8 cellular contexts compared by ENCODE assay signal in genomic region chr19:48858984-48859710, GRCh38. TPM values are rescaled to one million over a fixed set of nuclear protein-coding genes. Genes with fewer than 3 reads are reported as not detected.
DNase-seq lines count a peak whose midpoint lies in the region; ATAC-seq and FAIRE-seq lines count a peak whose summit lies in the region.

No MANE protein-coding gene starts in this region.

- H3K36me3 ChIP-seq in small intestine (ENCODE audit: control insufficient read depth in 2 of 2, insufficient read depth in 2 of 2, low read length in 2 of 2) = no peaks in the 10 kb centered on the region

- H3K27me3 ChIP-seq in small intestine (ENCODE audit: control insufficient read depth in 2 of 2, insufficient read depth in 2 of 2, low read length in 2 of 2) = no peaks in the 10 kb centered on the region

- peak; percentile 47 for DNase-seq in RPMI8226
- DNase-seq in activated naive CD4-positive, alpha-beta T cell treated with anti-CD3 and anti-CD28 coated beads, Interleukin-2, amount 50 U/mL, for 72 hours (ENCODE audit: low spot score in 2 of 2) = peak; percentile 74 to 82
- no peak for DNase-seq in small intestine

- WGBS in small intestine, 3 donors = 54 to 78% (median 56%) methylated on average over 25 to 34 of the region's 34 CpGs

- no peaks in the 10 kb centered on the region for H3K36me3 Mint-ChIP-seq in activated naive CD4-positive, alpha-beta T cell treated with anti-CD3 and anti-CD28 coated beads, Interleukin-2, amount 50 U/mL, for 72 hours

- H3K27ac ChIP-seq in small intestine (ENCODE audit: low read depth in 1 of 2, low read length in 1 of 2) = no peak overlapping the region

- peak; percentile 69 for ATAC-seq in GM18511 (IDR thresholded peaks at IDR 0.05; ENCODE audit: unreplicated experiment)
- ATAC-seq in activated naive CD4-positive, alpha-beta T cell treated with anti-CD3 and anti-CD28 coated beads, Interleukin-2, amount 50 U/mL, for 72 hours = peak; percentile 91 to 92
- ATAC-seq in HG03342 (IDR thresholded peaks at IDR 0.05; ENCODE audit: unreplicated experiment) = no peak
- no peak for ATAC-seq in GM21723 (IDR thresholded peaks at IDR 0.05; ENCODE audit: unreplicated experiment)
- no peak for ATAC-seq in HG03175 (IDR thresholded peaks at IDR 0.05; ENCODE audit: unreplicated experiment)
- ATAC-seq in HG02970 (IDR thresholded peaks at IDR 0.05; ENCODE audit: low FRiP score, unreplicated experiment) = no peak

- peak overlapping the region; percentile 5 to 28 for H3K4me3 ChIP-seq in small intestine (ENCODE audit: low read depth in 1 of 2, low read length in 2 of 2)

- peak overlapping the region; percentile 50 to 89 for H3K27ac Mint-ChIP-seq in activated naive CD4-positive, alpha-beta T cell treated with anti-CD3 and anti-CD28 coated beads, Interleukin-2, amount 50 U/mL, for 72 hours

- no peak for FAIRE-seq in small intestine (lab: Jason Lieb, UNC)

- no peaks in the 10 kb centered on the region for H3K4me1 ChIP-seq in small intestine (ENCODE audit: control insufficient read depth in 2 of 2, insufficient read depth in 1 of 2, low read depth in 1 of 2, low read length in 1 of 2)

- H3K9me3 Mint-ChIP-seq in activated naive CD4-positive, alpha-beta T cell treated with anti-CD3 and anti-CD28 coated beads, Interleukin-2, amount 50 U/mL, for 72 hours = no peaks in the 10 kb centered on the region

- no peaks in the 10 kb centered on the region for H3K9me3 ChIP-seq in small intestine (ENCODE audit: control insufficient read depth, low read depth)

RNA-seq across cellular contexts. Expression of gene PLEKHA4, which starts 9.3 kb away (rescaled TPM):
- 10 to 100 TPM in 1 of 2 donors, 1 to 10 TPM in 1; 9.1 to 20.3 TPM for total RNA-seq in activated naive CD4-positive, alpha-beta T cell treated with anti-CD3 and anti-CD28 coated beads, Interleukin-2, amount 50 U/mL, for 72 hours
- polyA plus RNA-seq in small intestine = 10 to 100 TPM in 2 of 3 donors, 1 to 10 TPM in 1; 4.0 to 20.3 (median 17.3) TPM

RNA-seq across cellular contexts. Expression of gene PPP1R15A, which starts 13.1 kb away (rescaled TPM):
- 100 to 1,000 TPM in 1 of 2 donors, 10 to 100 TPM in 1; 93.1 to 133 TPM for total RNA-seq in activated naive CD4-positive, alpha-beta T cell treated with anti-CD3 and anti-CD28 coated beads, Interleukin-2, amount 50 U/mL, for 72 hours
- polyA plus RNA-seq in small intestine = 10 to 100 TPM; 52.8 to 61.1 (median 60.1) TPM

RNA-seq across cellular contexts. Expression of gene HSD17B14, which starts 22.9 kb away (rescaled TPM):
- total RNA-seq in activated naive CD4-positive, alpha-beta T cell treated with anti-CD3 and anti-CD28 coated beads, Interleukin-2, amount 50 U/mL, for 72 hours = 1 to 10 TPM; 1.3 to 1.7 TPM
- polyA plus RNA-seq in small intestine = 10 to 100 TPM in 1 of 3 donors, 1 to 10 TPM in 1, not detected in 1; 4.4 to 11.6 TPM

RNA-seq across cellular contexts. Expression of gene TULP2, which starts 39.4 kb away (rescaled TPM):
- total RNA-seq in activated naive CD4-positive, alpha-beta T cell treated with anti-CD3 and anti-CD28 coated beads, Interleukin-2, amount 50 U/mL, for 72 hours = 1 to 10 TPM in 1 of 2 donors, under 1 TPM in 1; 0.52 to 1.1 TPM
- under 1 TPM in 1 of 3 donors, not detected in 2; 0.10 TPM for polyA plus RNA-seq in small intestine

RNA-seq across cellular contexts. Expression of gene NUCB1, which starts 41.0 kb away (rescaled TPM):
- 100 to 1,000 TPM; 191 to 254 TPM for total RNA-seq in activated naive CD4-positive, alpha-beta T cell treated with anti-CD3 and anti-CD28 coated beads, Interleukin-2, amount 50 U/mL, for 72 hours
- 100 to 1,000 TPM; 102 to 359 (median 178) TPM for polyA plus RNA-seq in small intestine

Comparison
In these comparisons a context has a peak if more than half of its experiments do, and no peak if none do; other contexts are left out.
1. ATAC-seq: peak in GM18511 (single experiment) and activated naive CD4-positive, alpha-beta T cell treated with anti-CD3 and anti-CD28 coated beads, Interleukin-2, amount 50 U/mL, for 72 hours (2 of 2); none in HG03342 (single experiment), GM21723 (single experiment), HG03175 (single experiment) and HG02970 (single experiment).